Comparison of ENCODE assay signal across 1 cellular context in the genomic region with DNA sequence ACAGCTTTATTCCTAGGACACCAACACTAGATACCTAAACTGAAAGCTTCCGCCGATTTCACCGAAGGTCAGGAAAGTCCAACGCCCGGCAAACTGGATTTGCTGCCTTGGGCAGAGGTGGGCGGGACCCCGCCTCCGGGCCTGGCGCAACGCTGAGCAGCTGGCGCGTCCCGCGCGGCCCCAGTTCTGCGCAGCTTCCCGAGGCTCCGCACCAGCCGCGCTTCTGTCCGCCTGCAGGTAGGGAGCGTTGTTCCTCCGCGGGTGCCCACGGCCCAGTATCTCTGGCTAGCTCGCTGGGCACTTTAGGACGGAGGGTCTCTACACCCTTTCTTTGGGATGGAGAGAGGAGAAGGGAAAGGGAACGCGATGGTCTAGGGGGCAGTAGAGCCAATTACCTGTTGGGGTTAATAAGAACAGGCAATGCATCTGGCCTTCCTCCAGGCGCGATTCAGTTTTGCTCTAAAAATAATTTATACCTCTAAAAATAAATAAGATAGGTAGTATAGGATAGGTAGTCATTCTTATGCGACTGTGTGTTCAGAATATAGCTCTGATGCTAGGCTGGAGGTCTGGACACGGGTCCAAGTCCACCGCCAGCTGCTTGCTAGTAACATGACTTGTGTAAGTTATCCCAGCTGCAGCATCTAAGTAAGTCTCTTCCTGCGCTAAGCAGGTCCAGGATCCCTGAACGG.
TF ChIP-seq lines count a peak whose summit lies in the region.

TSS of gene CD274 (plus strand) at position 183 of the 692 bp plus-strand sequence. CDS start 5,572 bp downstream, outside the sequence.

TF ChIP-seq in HepG2, 621 proteins besides CTCF, POLR2A, EP300 and RAD21 (continued from another document and continues in another):
- TF ChIP-seq ZNF768 (CRISPR knock-in tag; IDR thresholded peaks at IDR 0.05): peak; percentile 71; the same call in 1 of the 2 replicates
- TF ChIP-seq, protein P1, sequence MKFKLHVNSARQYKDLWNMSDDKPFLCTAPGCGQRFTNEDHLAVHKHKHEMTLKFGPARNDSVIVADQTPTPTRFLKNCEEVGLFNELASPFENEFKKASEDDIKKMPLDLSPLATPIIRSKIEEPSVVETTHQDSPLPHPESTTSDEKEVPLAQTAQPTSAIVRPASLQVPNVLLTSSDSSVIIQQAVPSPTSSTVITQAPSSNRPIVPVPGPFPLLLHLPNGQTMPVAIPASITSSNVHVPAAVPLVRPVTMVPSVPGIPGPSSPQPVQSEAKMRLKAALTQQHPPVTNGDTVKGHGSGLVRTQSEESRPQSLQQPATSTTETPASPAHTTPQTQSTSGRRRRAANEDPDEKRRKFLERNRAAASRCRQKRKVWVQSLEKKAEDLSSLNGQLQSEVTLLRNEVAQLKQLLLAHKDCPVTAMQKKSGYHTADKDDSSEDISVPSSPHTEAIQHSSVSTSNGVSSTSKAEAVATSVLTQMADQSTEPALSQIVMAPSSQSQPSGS (CRISPR knock-in tag; IDR thresholded peaks at IDR 0.05): no peak
- TF ChIP-seq, protein P2, sequence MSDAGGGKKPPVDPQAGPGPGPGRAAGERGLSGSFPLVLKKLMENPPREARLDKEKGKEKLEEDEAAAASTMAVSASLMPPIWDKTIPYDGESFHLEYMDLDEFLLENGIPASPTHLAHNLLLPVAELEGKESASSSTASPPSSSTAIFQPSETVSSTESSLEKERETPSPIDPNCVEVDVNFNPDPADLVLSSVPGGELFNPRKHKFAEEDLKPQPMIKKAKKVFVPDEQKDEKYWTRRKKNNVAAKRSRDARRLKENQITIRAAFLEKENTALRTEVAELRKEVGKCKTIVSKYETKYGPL (CRISPR knock-in tag; IDR thresholded peaks at IDR 0.05): no peak; the same call in 1 of the 2 replicates
- no peak for TF ChIP-seq ATF7 (IDR thresholded peaks at IDR 0.05)
- no peak for TF ChIP-seq ATF7 (CRISPR knock-in tag; IDR thresholded peaks at IDR 0.05)
- peak; percentile 76 to 81; a peak in 3 of 4 replicates for TF ChIP-seq HMGXB4 (CRISPR knock-in tag; IDR thresholded peaks at IDR 0.05; ENCODE audit: borderline replicate concordance in 1 of 2, low read depth in 1 of 2)
- TF ChIP-seq TEAD2 (CRISPR knock-in tag; IDR thresholded peaks at IDR 0.05): no peak
- TF ChIP-seq, protein P3, sequence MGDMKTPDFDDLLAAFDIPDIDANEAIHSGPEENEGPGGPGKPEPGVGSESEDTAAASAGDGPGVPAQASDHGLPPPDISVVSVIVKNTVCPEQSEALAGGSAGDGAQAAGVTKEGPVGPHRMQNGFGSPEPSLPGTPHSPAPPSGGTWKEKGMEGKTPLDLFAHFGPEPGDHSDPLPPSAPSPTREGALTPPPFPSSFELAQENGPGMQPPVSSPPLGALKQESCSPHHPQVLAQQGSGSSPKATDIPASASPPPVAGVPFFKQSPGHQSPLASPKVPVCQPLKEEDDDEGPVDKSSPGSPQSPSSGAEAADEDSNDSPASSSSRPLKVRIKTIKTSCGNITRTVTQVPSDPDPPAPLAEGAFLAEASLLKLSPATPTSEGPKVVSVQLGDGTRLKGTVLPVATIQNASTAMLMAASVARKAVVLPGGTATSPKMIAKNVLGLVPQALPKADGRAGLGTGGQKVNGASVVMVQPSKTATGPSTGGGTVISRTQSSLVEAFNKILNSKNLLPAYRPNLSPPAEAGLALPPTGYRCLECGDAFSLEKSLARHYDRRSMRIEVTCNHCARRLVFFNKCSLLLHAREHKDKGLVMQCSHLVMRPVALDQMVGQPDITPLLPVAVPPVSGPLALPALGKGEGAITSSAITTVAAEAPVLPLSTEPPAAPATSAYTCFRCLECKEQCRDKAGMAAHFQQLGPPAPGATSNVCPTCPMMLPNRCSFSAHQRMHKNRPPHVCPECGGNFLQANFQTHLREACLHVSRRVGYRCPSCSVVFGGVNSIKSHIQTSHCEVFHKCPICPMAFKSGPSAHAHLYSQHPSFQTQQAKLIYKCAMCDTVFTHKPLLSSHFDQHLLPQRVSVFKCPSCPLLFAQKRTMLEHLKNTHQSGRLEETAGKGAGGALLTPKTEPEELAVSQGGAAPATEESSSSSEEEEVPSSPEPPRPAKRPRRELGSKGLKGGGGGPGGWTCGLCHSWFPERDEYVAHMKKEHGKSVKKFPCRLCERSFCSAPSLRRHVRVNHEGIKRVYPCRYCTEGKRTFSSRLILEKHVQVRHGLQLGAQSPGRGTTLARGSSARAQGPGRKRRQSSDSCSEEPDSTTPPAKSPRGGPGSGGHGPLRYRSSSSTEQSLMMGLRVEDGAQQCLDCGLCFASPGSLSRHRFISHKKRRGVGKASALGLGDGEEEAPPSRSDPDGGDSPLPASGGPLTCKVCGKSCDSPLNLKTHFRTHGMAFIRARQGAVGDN (CRISPR knock-in tag; IDR thresholded peaks at IDR 0.05): peak; percentile 92
- no peak for TF ChIP-seq ZNF550 (CRISPR knock-in tag; IDR thresholded peaks at IDR 0.05; ENCODE audit: borderline replicate concordance)
- no peak for TF ChIP-seq ZFP37 (CRISPR knock-in tag; IDR thresholded peaks at IDR 0.05; ENCODE audit: borderline replicate concordance)
- no peak for TF ChIP-seq CREM (IDR thresholded peaks at IDR 0.05)
- TF ChIP-seq CREM (CRISPR knock-in tag; IDR thresholded peaks at IDR 0.05): no peak
- no peak for TF ChIP-seq SKIL (CRISPR knock-in tag; IDR thresholded peaks at IDR 0.05; ENCODE audit: borderline replicate concordance)
- 0 out of 2 replicates have a peak, but pooled peaks have one; percentile 51 for TF ChIP-seq ZNF160 (CRISPR knock-in tag; IDR thresholded peaks at IDR 0.05)
- TF ChIP-seq, protein P4, sequence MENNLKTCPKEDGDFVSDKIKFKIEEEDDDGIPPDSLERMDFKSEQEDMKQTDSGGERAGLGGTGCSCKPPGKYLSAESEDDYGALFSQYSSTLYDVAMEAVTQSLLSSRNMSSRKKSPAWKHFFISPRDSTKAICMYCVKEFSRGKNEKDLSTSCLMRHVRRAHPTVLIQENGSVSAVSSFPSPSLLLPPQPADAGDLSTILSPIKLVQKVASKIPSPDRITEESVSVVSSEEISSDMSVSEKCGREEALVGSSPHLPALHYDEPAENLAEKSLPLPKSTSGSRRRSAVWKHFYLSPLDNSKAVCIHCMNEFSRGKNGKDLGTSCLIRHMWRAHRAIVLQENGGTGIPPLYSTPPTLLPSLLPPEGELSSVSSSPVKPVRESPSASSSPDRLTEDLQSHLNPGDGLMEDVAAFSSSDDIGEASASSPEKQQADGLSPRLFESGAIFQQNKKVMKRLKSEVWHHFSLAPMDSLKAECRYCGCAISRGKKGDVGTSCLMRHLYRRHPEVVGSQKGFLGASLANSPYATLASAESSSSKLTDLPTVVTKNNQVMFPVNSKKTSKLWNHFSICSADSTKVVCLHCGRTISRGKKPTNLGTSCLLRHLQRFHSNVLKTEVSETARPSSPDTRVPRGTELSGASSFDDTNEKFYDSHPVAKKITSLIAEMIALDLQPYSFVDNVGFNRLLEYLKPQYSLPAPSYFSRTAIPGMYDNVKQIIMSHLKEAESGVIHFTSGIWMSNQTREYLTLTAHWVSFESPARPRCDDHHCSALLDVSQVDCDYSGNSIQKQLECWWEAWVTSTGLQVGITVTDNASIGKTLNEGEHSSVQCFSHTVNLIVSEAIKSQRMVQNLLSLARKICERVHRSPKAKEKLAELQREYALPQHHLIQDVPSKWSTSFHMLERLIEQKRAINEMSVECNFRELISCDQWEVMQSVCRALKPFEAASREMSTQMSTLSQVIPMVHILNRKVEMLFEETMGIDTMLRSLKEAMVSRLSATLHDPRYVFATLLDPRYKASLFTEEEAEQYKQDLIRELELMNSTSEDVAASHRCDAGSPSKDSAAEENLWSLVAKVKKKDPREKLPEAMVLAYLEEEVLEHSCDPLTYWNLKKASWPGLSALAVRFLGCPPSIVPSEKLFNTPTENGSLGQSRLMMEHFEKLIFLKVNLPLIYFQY (CRISPR knock-in tag; IDR thresholded peaks at IDR 0.05; ENCODE audit: borderline replicate concordance): peak; percentile 39; the same call in 1 of the 2 replicates
- TF ChIP-seq ZNF780A (CRISPR knock-in tag; IDR thresholded peaks at IDR 0.05): no peak
- TF ChIP-seq, protein P5, sequence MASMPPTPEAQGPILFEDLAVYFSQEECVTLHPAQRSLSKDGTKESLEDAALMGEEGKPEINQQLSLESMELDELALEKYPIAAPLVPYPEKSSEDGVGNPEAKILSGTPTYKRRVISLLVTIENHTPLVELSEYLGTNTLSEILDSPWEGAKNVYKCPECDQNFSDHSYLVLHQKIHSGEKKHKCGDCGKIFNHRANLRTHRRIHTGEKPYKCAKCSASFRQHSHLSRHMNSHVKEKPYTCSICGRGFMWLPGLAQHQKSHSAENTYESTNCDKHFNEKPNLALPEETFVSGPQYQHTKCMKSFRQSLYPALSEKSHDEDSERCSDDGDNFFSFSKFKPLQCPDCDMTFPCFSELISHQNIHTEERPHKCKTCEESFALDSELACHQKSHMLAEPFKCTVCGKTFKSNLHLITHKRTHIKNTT (CRISPR knock-in tag; IDR thresholded peaks at IDR 0.05): no peak
- TF ChIP-seq ZNF782 (CRISPR knock-in tag; IDR thresholded peaks at IDR 0.05; ENCODE audit: borderline replicate concordance): no peak
- peak; percentile 68 for TF ChIP-seq YEATS4 (CRISPR knock-in tag; IDR thresholded peaks at IDR 0.05; ENCODE audit: borderline replicate concordance)
- TF ChIP-seq ZNF205 (CRISPR knock-in tag; IDR thresholded peaks at IDR 0.05): 0 out of 2 replicates have a peak, but pooled peaks have one; percentile 57
- TF ChIP-seq SIX1 (CRISPR knock-in tag; IDR thresholded peaks at IDR 0.05; ENCODE audit: borderline replicate concordance): no peak
- TF ChIP-seq ZNF407 (CRISPR knock-in tag; IDR thresholded peaks at IDR 0.05; ENCODE audit: not compliant biosample characterization): no peak
- TF ChIP-seq RELA (CRISPR knock-in tag; IDR thresholded peaks at IDR 0.05): no peak
- no peak for TF ChIP-seq GPN1 (CRISPR knock-in tag; IDR thresholded peaks at IDR 0.05; ENCODE audit: borderline replicate concordance)
- no peak for TF ChIP-seq ZNF747 (CRISPR knock-in tag; IDR thresholded peaks at IDR 0.05; ENCODE audit: borderline replicate concordance)
- TF ChIP-seq POLR2AphosphoS5 (IDR thresholded peaks at IDR 0.05; ENCODE audit: low read depth, low read length): no peak
